In the genomic region with DNA sequence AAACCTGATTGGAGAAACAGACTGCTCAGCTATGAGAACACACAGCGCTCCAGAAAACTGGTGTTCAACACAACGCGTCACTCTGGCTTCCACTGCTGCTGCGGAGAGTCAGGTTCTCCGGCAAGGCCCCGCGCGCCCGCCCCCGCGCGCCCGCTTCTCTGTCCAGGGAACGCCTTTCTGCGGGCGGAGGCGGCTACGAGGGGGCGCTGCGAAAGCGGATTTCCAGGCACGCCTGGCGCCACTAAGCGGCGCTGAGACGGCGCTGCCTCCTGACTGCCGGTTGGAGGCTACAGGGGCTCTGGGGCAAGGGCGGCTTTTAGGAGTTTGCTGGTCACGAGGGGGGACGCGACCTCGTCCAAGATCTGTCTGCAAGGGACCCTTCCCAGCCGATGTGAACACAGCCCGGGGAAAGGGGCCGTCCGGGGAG, we compare ENCODE assay signal across 8 cellular contexts. TPM values are rescaled to one million over a fixed set of nuclear protein-coding genes. Genes with fewer than 3 reads are reported as not detected.
DNase-seq lines count a peak whose midpoint lies in the region; ATAC-seq and TF ChIP-seq lines count a peak whose summit lies in the region.
"Not testable (repeated sequence)": the region's sequence is repeated elsewhere in the genome, so short reads cannot be mapped to it uniquely, and the experiment has no call there.

No MANE protein-coding gene starts in this region.

- not testable (repeated sequence) for H3K27me3 ChIP-seq in CD8-positive, alpha-beta T cell (ENCODE audit: insufficient read depth, low read length); HCT116 (ENCODE audit: insufficient read depth, low read length); gastroesophageal sphincter

- not testable (repeated sequence) for H3K27ac ChIP-seq in CD8-positive, alpha-beta T cell (ENCODE audit: low read depth, low read length); HCT116 (ENCODE audit: low read depth, low read length); gastroesophageal sphincter

- H3K9ac ChIP-seq in HCT116 (ENCODE audit: low read length), result peak overlapping the region; percentile 36

- H3K36me3 Mint-ChIP-seq in CD8-positive, alpha-beta T cell, result not testable (repeated sequence)

- not testable (repeated sequence) for TF ChIP-seq CTCF in CD8-positive, alpha-beta T cell (IDR thresholded peaks at IDR 0.05)
- TF ChIP-seq CTCF in HCT116 (IDR thresholded peaks at IDR 0.05 in 2 of 3, conservative IDR thresholded peaks at IDR 0.05 in 1 of 3; ENCODE audit: borderline replicate concordance in 1 of 3, insufficient read depth in 1 of 3, low read depth in 2 of 3, low read length in 2 of 3), result peak; percentile 24 to 67 (median 28); a peak in 3 of 6 replicates
- peak; percentile 40 for TF ChIP-seq CTCF in astrocyte of the spinal cord (IDR thresholded peaks at IDR 0.05; ENCODE audit: low read depth, low read length)
- peak in 1 of 4 experiments; percentile 54 for TF ChIP-seq CTCF in gastroesophageal sphincter (IDR thresholded peaks at IDR 0.05)

- not testable (repeated sequence) for H3K27me3 Mint-ChIP-seq in CD8-positive, alpha-beta T cell (ENCODE audit: low read depth)

- RAD21 ChIA-PET in HCT116 (lab: Charles Lee; ENCODE audit: low non-redundant PET in 1 of 2, low total read pairs in 2 of 2, uncharacterized antibody in 2 of 2, unreplicated experiment in 2 of 2), result not testable (repeated sequence)

- not testable (repeated sequence) for H2AFZ ChIP-seq in HCT116 (ENCODE audit: low read depth, low read length, poor library complexity, severe bottlenecking)

- H3K4me3 Mint-ChIP-seq in CD8-positive, alpha-beta T cell, result peak overlapping the region; percentile 37

- TF ChIP-seq POLR2A in HCT116 (IDR thresholded peaks at IDR 0.05; ENCODE audit: borderline replicate concordance, extremely low read depth, insufficient read depth, insufficient read length); gastroesophageal sphincter (IDR thresholded peaks at IDR 0.05): not testable (repeated sequence)

- H3K9me3 ChIP-seq in CD8-positive, alpha-beta T cell (ENCODE audit: low read length); HCT116 (ENCODE audit: control insufficient read depth in 1 of 2, insufficient read depth in 1 of 2, low read depth in 1 of 2, low read length in 2 of 2); gastroesophageal sphincter: not testable (repeated sequence)

- POLR2A ChIA-PET in CD8-positive, alpha-beta T cell (lab: Charles Lee); HCT116 (lab: Charles Lee): not testable (repeated sequence)

- BruUV-seq in HCT116 (replicated peaks; lab: Mats Ljungman, UMichigan), result not testable (repeated sequence)

- peak; percentile 42 for TF ChIP-seq RAD21 in HCT116 (IDR thresholded peaks at IDR 0.05; ENCODE audit: low read depth)

- H3K27ac Mint-ChIP-seq in CD8-positive, alpha-beta T cell, result not testable (repeated sequence)

- not testable (repeated sequence) for H3K9me3 Mint-ChIP-seq in CD8-positive, alpha-beta T cell

- peak overlapping the region; percentile 65 for H3K4me2 ChIP-seq in HCT116 (ENCODE audit: low read length)

- H3K9me2 ChIP-seq in HCT116 (ENCODE audit: insufficient read depth), result not testable (repeated sequence)

- H3K79me2 ChIP-seq in HCT116 (ENCODE audit: insufficient read depth, low read length), result not testable (repeated sequence)

- TF ChIP-seq EP300 in gastroesophageal sphincter (IDR thresholded peaks at IDR 0.05), result not testable (repeated sequence)

- not testable (repeated sequence) for H3K4me3 ChIP-seq in CD8-positive, alpha-beta T cell (ENCODE audit: low read depth, low read length); astrocyte of the spinal cord (ENCODE audit: low read depth, low read length)
- H3K4me3 ChIP-seq in HCT116 (replicated peaks in 1 of 2; ENCODE audit: low read depth in 1 of 2, low read length in 2 of 2), result peak overlapping the region in 1 of 2 experiments; percentile 37; a peak in 2 of 4 replicates
- H3K4me3 ChIP-seq in gastroesophageal sphincter, result peak overlapping the region in 1 of 2 donors; percentile 27

- not testable (repeated sequence) for H4K20me1 ChIP-seq in HCT116 (ENCODE audit: insufficient read depth)

- CTCF ChIA-PET in CD8-positive, alpha-beta T cell (lab: Charles Lee); HCT116 (lab: Charles Lee): not testable (repeated sequence)

- H3K36me3 ChIP-seq in CD8-positive, alpha-beta T cell (ENCODE audit: insufficient read depth, low read length); HCT116 (ENCODE audit: control insufficient read depth in 1 of 2, insufficient read depth in 2 of 2, low read length in 2 of 2); gastroesophageal sphincter: not testable (repeated sequence)

- no CpG with 5 or more reads among the region's 37 CpGs for WGBS in gastroesophageal sphincter (ENCODE audit: low coverage in 1 of 2), 2 donors

- H3K4me1 Mint-ChIP-seq in CD8-positive, alpha-beta T cell (ENCODE audit: low read depth), result not testable (repeated sequence)

- intact Hi-C loops in CD8-positive, alpha-beta T cell (cut with DNase I, micrococcal nuclease); HCT116 (cut with micrococcal nuclease): not testable (repeated sequence)

- DNase-seq in CD8-positive, alpha-beta T cell, result not testable (repeated sequence)
- DNase-seq in HCT116 (ENCODE audit: low read depth, low spot score) (peak; percentile 40), NCI-H146 (lab: John Stamatoyannopoulos, UW) (peak; percentile 27), UCSD-AML1 (lab: John Stamatoyannopoulos, UW; ENCODE audit: unreplicated experiment) (peak; percentile 16), astrocyte of the spinal cord (ENCODE audit: low read depth, low spot score) (peak; percentile 82), mucosa of gallbladder (ENCODE audit: low spot score) (peak; percentile 46)
- DNase-seq in stimulated activated CD8-positive, alpha-beta memory T cell treated with anti-CD3 and anti-CD28 coated beads, Interleukin-12 subunit alpha, Interleukin-12 subunit beta, amount 100 ng/mL, for 4 hours (ENCODE audit: low read depth), result peak; percentile 6

- peak; percentile 79 for ATAC-seq in CD8-positive, alpha-beta T cell
- ATAC-seq in HCT116 (peak; percentile 65), gastroesophageal sphincter (peak; percentile 84)

- in situ Hi-C loops in astrocyte of the spinal cord (cut with HindIII; ENCODE audit: low sequenced_read_pairs), result not testable (repeated sequence)

- not testable (repeated sequence) for H3K4me1 ChIP-seq in CD8-positive, alpha-beta T cell (ENCODE audit: insufficient read depth, low read length); gastroesophageal sphincter
- H3K4me1 ChIP-seq in HCT116 (ENCODE audit: control insufficient read depth in 1 of 2, insufficient read depth in 2 of 2, low read length in 2 of 2), result peaks cover 3 to 28% of the 10 kb centered on the region in 2 experiments

TF ChIP-seq in HCT116, 20 proteins besides CTCF, POLR2A, EP300 and RAD21:
- peak; percentile 75 for TF ChIP-seq EGR1 (IDR thresholded peaks at IDR 0.05; ENCODE audit: low read depth)

RNA-seq across cellular contexts. Expression of a gene that starts 22.6 kb away (rescaled TPM):
- total RNA-seq in CD8-positive, alpha-beta T cell, result not detected
- total RNA-seq in HCT116 (2021; ENCODE audit: unreplicated experiment) (0.25 TPM), gastroesophageal sphincter (1 to 10 TPM in 1 of 4 donors, under 1 TPM in 1, not detected in 2; 0.47 to 7.3 TPM), mucosa of gallbladder (0.52 TPM)
- polyA plus RNA-seq in HCT116 (2012), result 0.13 TPM in 1 of 2 replicates, not detected in the other

RNA-seq across cellular contexts. Expression of a gene that starts 30.2 kb away (rescaled TPM):
- not detected for total RNA-seq in CD8-positive, alpha-beta T cell
- not detected for total RNA-seq in HCT116 (2021; ENCODE audit: unreplicated experiment)
- polyA plus RNA-seq in HCT116 (2012), result not detected in 2 replicates
- total RNA-seq in gastroesophageal sphincter, result not detected
- total RNA-seq in mucosa of gallbladder, result not detected
